Comparison of ENCODE assay signal across 18 cellular contexts in genomic region chr5:93793159-93793781, GRCh38. TPM values are rescaled to one million over a fixed set of nuclear protein-coding genes. Genes with fewer than 3 reads are reported as not detected.
DNase-seq lines count a peak whose midpoint lies in the region; ATAC-seq, FAIRE-seq and TF ChIP-seq lines count a peak whose summit lies in the region.
"Had no signal": no experiment of that assay in that cellular context is flagged by ENCODE, and none has a peak within 500 bp of the region (broad histone marks: within the 10 kb centered on the region; RNA-seq: fewer than 3 reads in every experiment).

No MANE protein-coding gene starts in this region.

- H3K9ac ChIP-seq in keratinocyte (ENCODE audit: control insufficient read depth, extremely low read depth, insufficient read depth, low read length), result no peak overlapping the region

- FAIRE-seq in A549 (lab: Jason Lieb, UNC), result no peak
- FAIRE-seq in keratinocyte (lab: Jason Lieb, UNC), result no peak
- FAIRE-seq: A204.1, HepG2, HTR-8/SVneo had no signal

- 86% methylated on average over 5 of the region's 5 CpGs for WGBS in A549 (ENCODE audit: missing lambda C conversion rate)

- no peaks in the 10 kb centered on the region for H4K20me1 ChIP-seq in keratinocyte (ENCODE audit: control insufficient read depth, extremely low read depth, insufficient read depth, low read length)

- CTCF ChIA-PET in A549 (lab: Yijun Ruan, JAX), result interaction anchor here (1.1 kb wide), 2 partner anchors 22 to 185 kb away, joined by 3 read pairs; no protein-coding TSS in a partner anchor

- TF ChIP-seq EP300 in A549 (IDR thresholded peaks at IDR 0.05), result no peak

- H3K4me2 ChIP-seq in A549 (no peak overlapping the region), keratinocyte (ENCODE audit: control insufficient read depth, extremely low read depth, insufficient read depth, low read depth, low read length) (no peak overlapping the region)

- H2AFZ ChIP-seq in keratinocyte (ENCODE audit: control insufficient read depth, low read length), result no peak overlapping the region

- POLR2A ChIA-PET in A549 (lab: Yijun Ruan, JAX), result no interaction called here

- H3K4me1 ChIP-seq in A549, result peaks cover 16% of the 10 kb centered on the region
- H3K4me1 ChIP-seq in keratinocyte (ENCODE audit: control insufficient read depth, extremely low read depth, insufficient read depth, low read length), result peaks cover 9% of the 10 kb centered on the region
- peaks cover 5% of the 10 kb centered on the region for H3K4me1 ChIP-seq in upper lobe of right lung

- no peaks in the 10 kb centered on the region for H3K79me2 ChIP-seq in keratinocyte (ENCODE audit: control insufficient read depth, insufficient read depth, low read length)

- intact Hi-C loops in upper lobe of right lung (cut with DNase I), result loop anchor here (10.0 kb wide), 2 partner anchors 178 to 208 kb away; partner anchors contain the start of genes NR2F1 and NR2F1-AS1

- DNase-seq in A549 (ENCODE audit: low read depth in 1 of 2, low spot score in 1 of 2) (no peak), RPMI7951 (ENCODE audit: low read depth) (peak; percentile 2), epithelial cell of esophagus (ENCODE audit: low read depth) (peak; percentile 58), keratinocyte (ENCODE audit: low read depth, low spot score) (peak; percentile 13), NCI-H1930 (lab: John Stamatoyannopoulos, UW) (no peak), upper lobe of right lung (no peak)
- DNase-seq: BE2C; Caco-2; CD8-positive, alpha-beta memory T cell; DND-41; GF-D8; HCEC 1CT; HFFc6 had no signal

- no peak for ATAC-seq in A549
- ATAC-seq in upper lobe of right lung, result no peak
- no peak for ATAC-seq in GM18870 (IDR thresholded peaks at IDR 0.05; ENCODE audit: unreplicated experiment)
- ATAC-seq: HepG2 had no signal

- H3K4me3 ChIP-seq in A549 (no peak overlapping the region), epithelial cell of esophagus (ENCODE audit: low read length) (no peak overlapping the region), keratinocyte (ENCODE audit: control insufficient read depth in 2 of 3, extremely low read depth in 1 of 3, insufficient read depth in 2 of 3, low read depth in 1 of 3, low read length in 3 of 3) (no peak overlapping the region), upper lobe of right lung (no peak overlapping the region)

- H3K27me3 ChIP-seq in keratinocyte (ENCODE audit: control insufficient read depth, extremely low read depth, insufficient read depth, low read length) (no peaks in the 10 kb centered on the region), upper lobe of right lung (no peaks in the 10 kb centered on the region)
- H3K27me3 ChIP-seq: BE2C had no signal

- H3K9me1 ChIP-seq in keratinocyte (ENCODE audit: control insufficient read depth, extremely low read depth, insufficient read depth, low read length), result no peaks in the 10 kb centered on the region

- TF ChIP-seq RAD21 in A549 (conservative IDR thresholded peaks at IDR 0.05 in 1 of 2, IDR thresholded peaks at IDR 0.05 in 1 of 2), result no peak

- TF ChIP-seq CTCF in A549 (IDR thresholded peaks at IDR 0.05), result no peak
- TF ChIP-seq CTCF in epithelial cell of esophagus (IDR thresholded peaks at IDR 0.05; ENCODE audit: insufficient read depth, low read depth, low read length, missing control alignments), result no peak
- TF ChIP-seq CTCF in keratinocyte (optimal IDR thresholded peaks at IDR 0.05 in 1 of 3, IDR thresholded peaks at IDR 0.05 in 1 of 3, conservative IDR thresholded peaks at IDR 0.05 in 1 of 3; ENCODE audit: extremely low read depth in 1 of 3, insufficient read depth in 2 of 3, low read length in 3 of 3), result no peak
- no peak for TF ChIP-seq CTCF in upper lobe of right lung (IDR thresholded peaks at IDR 0.05)

- no peaks in the 10 kb centered on the region for H3K9me3 ChIP-seq in A549
- no peaks in the 10 kb centered on the region for H3K9me3 ChIP-seq in keratinocyte (ENCODE audit: control insufficient read depth, low read depth, low read length)
- H3K9me3 ChIP-seq in upper lobe of right lung, result no peaks in the 10 kb centered on the region
- H3K9me3 ChIP-seq: BE2C, Caco-2 had no signal

- H3K27ac ChIP-seq in A549 (no peak overlapping the region), keratinocyte (ENCODE audit: control insufficient read depth, insufficient read depth, low read length) (no peak overlapping the region), upper lobe of right lung (no peak overlapping the region)
- H3K27ac ChIP-seq: C4-2B had no signal

- dilution Hi-C loops in keratinocyte (cut with MboI; ENCODE audit: extremely low pct_ligation_motif_present, low sequenced_read_pairs), result no loop called here

- no peak for TF ChIP-seq POLR2A in A549 (IDR thresholded peaks at IDR 0.05; ENCODE audit: low read length)

- H3K36me3 ChIP-seq in keratinocyte (ENCODE audit: control insufficient read depth in 2 of 2, extremely low read depth in 1 of 2, insufficient read depth in 2 of 2, low read length in 2 of 2) (no peaks in the 10 kb centered on the region), upper lobe of right lung (no peaks in the 10 kb centered on the region)
- H3K36me3 ChIP-seq: BE2C had no signal

TF ChIP-seq in A549, 52 proteins besides CTCF, POLR2A, EP300 and RAD21:
- TF ChIP-seq NFE2L2 (conservative IDR thresholded peaks at IDR 0.05; ENCODE audit: low read length) (peak; percentile 59), MAX (IDR thresholded peaks at IDR 0.05) (no peak), HMGXB4 (CRISPR knock-in tag; IDR thresholded peaks at IDR 0.05; ENCODE audit: borderline replicate concordance) (no peak)

RNA-seq across cellular contexts. Expression of gene POU5F2, which starts 51.9 kb away (rescaled TPM):
- 0.10 and 0.11 TPM in 2 replicates for polyA plus RNA-seq in A549 (2011; rRNA removed)
- under 0.01 TPM in 1 of 2 replicates, not detected in the other for polyA plus RNA-seq in A549 (2012; cell fraction: cytosol; rRNA removed)
- 0.10 and 0.20 TPM in 2 replicates for polyA plus RNA-seq in A549 (2012; cell fraction: nucleus; rRNA removed)
- polyA plus RNA-seq in A549 (2017; fragmentation: RNase III; extraction: RNeasy Plus Mini Kit Qiagen cat#74134 plus additional on column Dnase treatment), result not detected in 3 replicates
- 2.4 TPM in 2 replicates for polyA minus RNA-seq in A549 (2011; rRNA and poly(A)+ RNA removed)
- total RNA-seq in RPMI7951 (2014; rRNA removed; shearing (Covaris generic)), result 0.10 and 0.24 TPM in 2 replicates
- polyA plus RNA-seq in keratinocyte, result 0.04 to 0.09 TPM in 2 of 3 replicates, not detected in the other
- polyA plus RNA-seq in keratinocyte (2011; ENCODE audit: low read depth), result 0.15 TPM
- not detected in 2 replicates for polyA plus RNA-seq in keratinocyte (2011; cell fraction: cytosol; rRNA removed)
- polyA plus RNA-seq in keratinocyte (2011; cell fraction: nucleus; rRNA removed), result 0.44 and 0.56 TPM in 2 replicates
- polyA plus RNA-seq in keratinocyte (2012; ENCODE audit: low replicate concordance), result 0.14 TPM in 1 of 2 replicates, not detected in the other
- 0.13 to 2.7 TPM (median 0.92 TPM) in 3 replicates for polyA minus RNA-seq in keratinocyte
- polyA minus RNA-seq in keratinocyte (2011; cell fraction: cytosol; rRNA and poly(A)+ RNA removed), result not detected
- 6.1 and 9.5 TPM in 2 replicates for polyA minus RNA-seq in keratinocyte (2011; cell fraction: nucleus; rRNA and poly(A)+ RNA removed)
- total RNA-seq in upper lobe of right lung, result 1.6 TPM

Comparison
In these comparisons a context has a peak if more than half of its experiments do, and no peak if none do; other contexts are left out.
1. DNase-seq: peak in RPMI7951 (single experiment), epithelial cell of esophagus (single experiment) and keratinocyte (single experiment); none in A549 (0 of 2), NCI-H1930 (0 of 2) and upper lobe of right lung (single experiment).